15 cellular contexts compared by ENCODE assay signal in the genomic region with DNA sequence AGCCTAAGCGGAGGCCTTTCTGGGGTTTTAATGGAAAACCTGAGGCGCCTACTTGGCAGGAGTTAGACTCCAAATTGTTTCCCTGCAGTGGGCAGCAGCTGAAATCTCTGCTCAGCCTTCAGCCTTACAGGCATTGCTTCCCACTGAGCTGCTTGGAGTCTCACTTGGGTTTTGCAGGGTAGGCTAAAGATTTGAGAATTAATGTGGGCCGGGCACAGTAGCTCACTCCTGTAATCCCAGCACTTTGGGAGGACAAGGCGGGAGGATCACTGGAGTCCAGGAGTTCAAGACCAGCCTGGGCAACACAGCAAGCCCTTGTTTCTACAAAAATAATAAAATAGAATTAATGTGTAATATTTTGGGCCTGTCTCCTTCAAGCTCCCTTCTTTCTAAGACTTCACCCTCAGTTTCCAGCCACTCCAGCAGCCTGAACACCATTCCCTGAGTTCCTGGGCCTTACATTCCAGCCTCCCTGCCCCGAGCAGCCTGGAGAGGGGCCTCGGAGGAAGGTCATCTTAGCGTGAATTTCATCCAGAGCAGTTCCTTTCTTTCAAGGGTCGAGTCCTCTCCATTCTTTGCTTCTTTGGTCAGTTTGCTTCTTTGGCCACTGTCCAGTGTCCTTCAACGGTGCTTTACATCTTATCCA. TPM values are rescaled to one million over a fixed set of nuclear protein-coding genes. Genes with fewer than 3 reads are reported as not detected.
DNase-seq lines count a peak whose midpoint lies in the region; ATAC-seq and TF ChIP-seq lines count a peak whose summit lies in the region.
"Had no signal": no experiment of that assay in that cellular context is flagged by ENCODE, and none has a peak within 500 bp of the region (broad histone marks: within the 10 kb centered on the region; RNA-seq: fewer than 3 reads in every experiment).

No MANE protein-coding gene starts in this region.

- POLR2A ChIA-PET in CD4-positive, alpha-beta memory T cell (lab: Charles Lee; ENCODE audit: partially characterized antibody), result no interaction called here

- no peaks in the 10 kb centered on the region for H3K9me3 Mint-ChIP-seq in CD4-positive, alpha-beta memory T cell
- H3K9me3 Mint-ChIP-seq in activated CD4-positive, alpha-beta T cell treated with anti-CD3 and anti-CD28 coated beads, Interleukin-2, amount 10 ng/mL, durations not matched to agents 24 days and 14 days, result no peaks in the 10 kb centered on the region
- H3K9me3 Mint-ChIP-seq: activated T-helper 1 cell treated with anti-CD3 and anti-CD28 coated beads, Interleukin-12 subunit alpha, Interleukin-12 subunit beta, Interleukin-2, Interleukin-4 antibody, amounts not matched to agents 30 ng/mL and 10 ng/mL and 1 ng/mL, durations not matched to agents 14 hours and 24 hours and 36 hours had no signal

- in situ Hi-C loops in gastrocnemius medialis (cut with MboI; ENCODE audit: low sequenced_read_pairs in 4 of 4), result loop anchor here in 3 of 4 donors (5.0 to 10.0 kb wide), 3 partner anchors 55 to 145 kb away; no protein-coding TSS in a partner anchor

- H3K27ac ChIP-seq in CD4-positive, alpha-beta memory T cell (ENCODE audit: low read depth, low read length), result no peak overlapping the region
- H3K27ac ChIP-seq in adrenal gland, result peak overlapping the region in 4 of 5 donors; percentile 5 to 78 (median 52)
- peak overlapping the region; percentile 16 to 18 for H3K27ac ChIP-seq in left lung
- H3K27ac ChIP-seq in gastrocnemius medialis, result peak overlapping the region; percentile 88 to 96 (median 92)

- intact Hi-C loops in CD4-positive, alpha-beta memory T cell (cut with micrococcal nuclease), result no loop called here
- intact Hi-C loops in adrenal gland (cut with DNase I), result loop anchor here in 1 of 2 donors (10.0 kb wide), 1 partner anchor 65 kb away; no protein-coding TSS in a partner anchor
- intact Hi-C loops in left lung (cut with DNase I), result no loop called here
- intact Hi-C loops in gastrocnemius medialis (cut with DNase I; ENCODE audit: low total_unique reads), result loop anchor here (1.0 to 2.0 kb wide), 4 partner anchors 43 to 146 kb away; no protein-coding TSS in a partner anchor
- intact Hi-C loops in activated CD4-positive, alpha-beta T cell treated with anti-CD3 and anti-CD28 coated beads, Interleukin-2, amount 10 ng/mL, durations not matched to agents 24 days and 14 days (cut with micrococcal nuclease), result no loop called here

- no peaks in the 10 kb centered on the region for H3K36me3 Mint-ChIP-seq in CD4-positive, alpha-beta memory T cell
- no peaks in the 10 kb centered on the region for H3K36me3 Mint-ChIP-seq in activated CD4-positive, alpha-beta T cell treated with anti-CD3 and anti-CD28 coated beads, Interleukin-2, amount 10 ng/mL, durations not matched to agents 24 days and 14 days (ENCODE audit: low read depth)

- H3K36me3 ChIP-seq in CD4-positive, alpha-beta memory T cell (ENCODE audit: insufficient read depth, low read length), result no peaks in the 10 kb centered on the region
- H3K36me3 ChIP-seq in adrenal gland (replicated peaks in 1 of 2) (no peaks in the 10 kb centered on the region), left lung (no peaks in the 10 kb centered on the region), gastrocnemius medialis (no peaks in the 10 kb centered on the region)

- H3K27me3 Mint-ChIP-seq in CD4-positive, alpha-beta memory T cell, result peaks cover 0 to 1% of the 10 kb centered on the region in 2 donors
- H3K27me3 Mint-ChIP-seq in activated CD4-positive, alpha-beta T cell treated with anti-CD3 and anti-CD28 coated beads, Interleukin-2, amount 10 ng/mL, durations not matched to agents 24 days and 14 days, result no peaks in the 10 kb centered on the region

- no peak for TF ChIP-seq CTCF in adrenal gland (IDR thresholded peaks at IDR 0.05)
- TF ChIP-seq CTCF in left lung (IDR thresholded peaks at IDR 0.05), result no peak
- no peak for TF ChIP-seq CTCF in gastrocnemius medialis (IDR thresholded peaks at IDR 0.05 in 4 of 5, conservative IDR thresholded peaks at IDR 0.05 in 1 of 5)

- no peak for ATAC-seq in left lung
- ATAC-seq in gastrocnemius medialis, result peak; percentile 4 to 7

- no peak overlapping the region for H3K4me3 Mint-ChIP-seq in CD4-positive, alpha-beta memory T cell
- H3K4me3 Mint-ChIP-seq in activated CD4-positive, alpha-beta T cell treated with anti-CD3 and anti-CD28 coated beads, Interleukin-2, amount 10 ng/mL, durations not matched to agents 24 days and 14 days, result no peak overlapping the region
- H3K4me3 Mint-ChIP-seq: activated T-helper 1 cell treated with anti-CD3 and anti-CD28 coated beads, Interleukin-12 subunit alpha, Interleukin-12 subunit beta, Interleukin-2, Interleukin-4 antibody, amounts not matched to agents 30 ng/mL and 10 ng/mL and 1 ng/mL, durations not matched to agents 14 hours and 24 hours and 36 hours had no signal

- H3K4me1 Mint-ChIP-seq in CD4-positive, alpha-beta memory T cell, result peaks cover 15 to 25% (median 18%) of the 10 kb centered on the region in 4 donors
- H3K4me1 Mint-ChIP-seq in activated CD4-positive, alpha-beta T cell treated with anti-CD3 and anti-CD28 coated beads, Interleukin-2, amount 10 ng/mL, durations not matched to agents 24 days and 14 days, result peaks cover 22% of the 10 kb centered on the region

- H3K9me3 ChIP-seq in CD4-positive, alpha-beta memory T cell (ENCODE audit: control insufficient read depth in 1 of 2, low read length in 2 of 2), result no peaks in the 10 kb centered on the region
- H3K9me3 ChIP-seq in adrenal gland (replicated peaks in 1 of 3) (no peaks in the 10 kb centered on the region), left lung (no peaks in the 10 kb centered on the region), gastrocnemius medialis (no peaks in the 10 kb centered on the region)

- peak overlapping the region in 6 of 7 donors; percentile 57 to 91 (median 71) for H3K27ac Mint-ChIP-seq in CD4-positive, alpha-beta memory T cell
- no peak overlapping the region for H3K27ac Mint-ChIP-seq in activated CD4-positive, alpha-beta T cell treated with anti-CD3 and anti-CD28 coated beads, Interleukin-2, amount 10 ng/mL, durations not matched to agents 24 days and 14 days
- H3K27ac Mint-ChIP-seq: activated T-helper 1 cell treated with anti-CD3 and anti-CD28 coated beads, Interleukin-12 subunit alpha, Interleukin-12 subunit beta, Interleukin-2, Interleukin-4 antibody, amounts not matched to agents 30 ng/mL and 10 ng/mL and 1 ng/mL, durations not matched to agents 14 hours and 24 hours and 36 hours had no signal

- H3K4me1 ChIP-seq in CD4-positive, alpha-beta memory T cell (ENCODE audit: insufficient read depth, low read length), result peaks cover 21% of the 10 kb centered on the region
- peaks cover 18 to 20% of the 10 kb centered on the region in 2 donors for H3K4me1 ChIP-seq in adrenal gland (replicated peaks in 1 of 2)
- H3K4me1 ChIP-seq in left lung, result peaks cover 7 to 25% of the 10 kb centered on the region in 2 donors
- peaks cover 24% of the 10 kb centered on the region in 2 donors for H3K4me1 ChIP-seq in gastrocnemius medialis

- no peak for TF ChIP-seq POLR2A in adrenal gland (IDR thresholded peaks at IDR 0.05)
- no peak for TF ChIP-seq POLR2A in gastrocnemius medialis (IDR thresholded peaks at IDR 0.05)

- CTCF ChIA-PET in CD4-positive, alpha-beta memory T cell (lab: Charles Lee; ENCODE audit: partially characterized antibody), result interaction anchor here (1.3 kb wide), 1 partner anchor 87 kb away, joined by 5 read pairs; no protein-coding TSS in a partner anchor

- DNase-seq in CD4-positive, alpha-beta memory T cell, result no peak
- no peak for DNase-seq in adrenal gland
- no peak for DNase-seq in left lung
- DNase-seq in gastrocnemius medialis, result no peak
- no peak for DNase-seq in NCI-H2029 treated with DMSO at 0.1 percent for 48 hours (lab: John Stamatoyannopoulos, UW)
- no peak for DNase-seq in pons (ENCODE audit: low spot score)
- no peak for DNase-seq in nucleus accumbens (lab: John Stamatoyannopoulos, UW)
- no peak for DNase-seq in activated CD4-positive, alpha-beta T cell treated with anti-CD3 and anti-CD28 coated beads, Interleukin-2, amount 10 ng/mL, durations not matched to agents 24 days and 14 days
- DNase-seq: NCI-H1048, NCI-H510A, retina, SHP77 treated with DMSO at 0.1 percent for 48 hours had no signal

- 65 to 69% (median 68%) methylated on average over 9 of the region's 9 CpGs for WGBS in adrenal gland, 4 donors

- H3K4me3 ChIP-seq in CD4-positive, alpha-beta memory T cell (ENCODE audit: low read length in 2 of 2), result no peak overlapping the region
- peak overlapping the region in 1 of 4 donors; percentile 13 for H3K4me3 ChIP-seq in adrenal gland
- no peak overlapping the region for H3K4me3 ChIP-seq in left lung
- peak overlapping the region; percentile 42 to 60 (median 54) for H3K4me3 ChIP-seq in gastrocnemius medialis

- no peaks in the 10 kb centered on the region for H3K27me3 ChIP-seq in CD4-positive, alpha-beta memory T cell (ENCODE audit: insufficient read depth, low read length)
- no peaks in the 10 kb centered on the region for H3K27me3 ChIP-seq in adrenal gland
- no peaks in the 10 kb centered on the region for H3K27me3 ChIP-seq in left lung
- no peaks in the 10 kb centered on the region for H3K27me3 ChIP-seq in gastrocnemius medialis

RNA-seq across cellular contexts. Expression of gene RAB17, which starts 9.1 kb away (rescaled TPM):
- total RNA-seq in CD4-positive, alpha-beta memory T cell, result not detected
- polyA plus RNA-seq in CD4-positive, alpha-beta memory T cell, result not detected
- 10 to 100 TPM in 2 of 8 donors, 1 to 10 TPM in 4, under 1 TPM in 2; 0.91 to 18.7 (median 4.2) TPM for total RNA-seq in adrenal gland
- polyA plus RNA-seq in adrenal gland, result 1 to 10 TPM in 2 of 3 donors, under 1 TPM in 1; 0.37 to 6.2 (median 4.7) TPM
- total RNA-seq in left lung, result 10 to 100 TPM; 35.5 to 37.9 TPM
- 1 to 10 TPM in 1 of 4 donors, under 1 TPM in 1, not detected in 2; 0.42 to 1.3 TPM for total RNA-seq in gastrocnemius medialis
- total RNA-seq in activated CD4-positive, alpha-beta T cell treated with anti-CD3 and anti-CD28 coated beads, Interleukin-2, amount 10 ng/mL, durations not matched to agents 24 days and 14 days, result 0.26 TPM in 1 of 2 replicates, not detected in the other
- total RNA-seq: activated T-helper 1 cell treated with anti-CD3 and anti-CD28 coated beads, Interleukin-12 subunit alpha, Interleukin-12 subunit beta, Interleukin-2, Interleukin-4 antibody, amounts not matched to agents 30 ng/mL and 10 ng/mL and 1 ng/mL, durations not matched to agents 14 hours and 24 hours and 36 hours had no signal

RNA-seq across cellular contexts. Expression of gene LRRFIP1, which starts 27.8 kb away (rescaled TPM):
- 100 to 1,000 TPM; 114 to 119 TPM for total RNA-seq in CD4-positive, alpha-beta memory T cell
- polyA plus RNA-seq in CD4-positive, alpha-beta memory T cell, result 100 to 1,000 TPM in 1 of 2 donors, 10 to 100 TPM in 1; 88.0 to 198 TPM
- 10 to 100 TPM; 18.7 to 79.7 (median 51.8) TPM for total RNA-seq in adrenal gland
- polyA plus RNA-seq in adrenal gland, result 10 to 100 TPM; 44.6 to 63.1 (median 57.4) TPM
- total RNA-seq in left lung, result 100 to 1,000 TPM; 123 to 160 TPM
- 10 to 100 TPM; 37.9 to 74.1 (median 54.0) TPM for total RNA-seq in gastrocnemius medialis
- 210 and 216 TPM in 2 replicates for total RNA-seq in activated CD4-positive, alpha-beta T cell treated with anti-CD3 and anti-CD28 coated beads, Interleukin-2, amount 10 ng/mL, durations not matched to agents 24 days and 14 days

RNA-seq across cellular contexts. Expression of gene PRLH, which starts 33.2 kb away (rescaled TPM):
- total RNA-seq in CD4-positive, alpha-beta memory T cell, result not detected
- polyA plus RNA-seq in CD4-positive, alpha-beta memory T cell, result not detected
- total RNA-seq in adrenal gland, result not detected
- not detected for polyA plus RNA-seq in adrenal gland
- total RNA-seq in left lung, result not detected
- total RNA-seq in gastrocnemius medialis, result not detected
- total RNA-seq in activated CD4-positive, alpha-beta T cell treated with anti-CD3 and anti-CD28 coated beads, Interleukin-2, amount 10 ng/mL, durations not matched to agents 24 days and 14 days, result not detected in 2 replicates
- total RNA-seq: activated T-helper 1 cell treated with anti-CD3 and anti-CD28 coated beads, Interleukin-12 subunit alpha, Interleukin-12 subunit beta, Interleukin-2, Interleukin-4 antibody, amounts not matched to agents 30 ng/mL and 10 ng/mL and 1 ng/mL, durations not matched to agents 14 hours and 24 hours and 36 hours; fibroblast of villous mesenchyme had no signal
- polyA plus RNA-seq: BJ had no signal

Comparison
In these comparisons a context has a peak if more than half of its experiments do, and no peak if none do; other contexts are left out.
1. H3K4me3 ChIP-seq: peak in gastrocnemius medialis (4 of 4); none in CD4-positive, alpha-beta memory T cell (0 of 2) and left lung (0 of 2).